Comparison of ENCODE assay signal across 1 cellular context in genomic region chr2:27086090-27086721, GRCh38.
TF ChIP-seq lines count a peak whose summit lies in the region.

No MANE protein-coding gene starts in this region.

TF ChIP-seq in HepG2, 621 proteins besides CTCF, POLR2A, EP300 and RAD21 (continued from another document and continues in another):
- peak; percentile 84 for TF ChIP-seq ZNF142 (CRISPR knock-in tag; IDR thresholded peaks at IDR 0.05)
- peak; percentile 39; the same call in 1 of the 2 replicates for TF ChIP-seq ZNF766 (CRISPR knock-in tag; IDR thresholded peaks at IDR 0.05; ENCODE audit: borderline replicate concordance)
- peak; percentile 58; the same call in 1 of the 2 replicates for TF ChIP-seq EEA1 (CRISPR knock-in tag; IDR thresholded peaks at IDR 0.05; ENCODE audit: borderline replicate concordance)
- no peak for TF ChIP-seq SYNCRIP (IDR thresholded peaks at IDR 0.05; ENCODE audit: insufficient read depth, low read depth, low read length)
- TF ChIP-seq ZIK1 (CRISPR knock-in tag; IDR thresholded peaks at IDR 0.05; ENCODE audit: borderline replicate concordance, low read depth): peak; percentile 31; the same call in 1 of the 2 replicates
- no peak for TF ChIP-seq TRIM24 (CRISPR knock-in tag; IDR thresholded peaks at IDR 0.05)
- no peak; the same call in 1 of the 2 replicates for TF ChIP-seq ZBTB44 (CRISPR knock-in tag; IDR thresholded peaks at IDR 0.05)
- peak; percentile 78; the same call in 1 of the 2 replicates for TF ChIP-seq ZNF431 (CRISPR knock-in tag; IDR thresholded peaks at IDR 0.05; ENCODE audit: borderline replicate concordance, low read depth)
- 0 out of 2 replicates have a peak, but pooled peaks have one; percentile 22 for TF ChIP-seq ZSCAN31 (CRISPR knock-in tag; IDR thresholded peaks at IDR 0.05; ENCODE audit: low read depth)
- no peak; the same call in 1 of the 2 replicates for TF ChIP-seq ATF5 (CRISPR knock-in tag; IDR thresholded peaks at IDR 0.05; ENCODE audit: low read depth)
- TF ChIP-seq USF2 (IDR thresholded peaks at IDR 0.05; ENCODE audit: low read depth, low read length): peak; percentile 51
- no peak for TF ChIP-seq USF2 (CRISPR knock-in tag; IDR thresholded peaks at IDR 0.05; ENCODE audit: borderline replicate concordance)
- TF ChIP-seq SOX5 (CRISPR knock-in tag; IDR thresholded peaks at IDR 0.05; ENCODE audit: borderline replicate concordance): peak; percentile 47; the same call in 1 of the 2 replicates
- peak; percentile 98; the same call in 1 of the 3 replicates for TF ChIP-seq MXI1 (IDR thresholded peaks at IDR 0.05; ENCODE audit: borderline replicate concordance, low read depth, low read length)
- no peak for TF ChIP-seq GATA4 (IDR thresholded peaks at IDR 0.05; ENCODE audit: borderline replicate concordance, low read depth)
- peak; percentile 70; the same call in 1 of the 2 replicates for TF ChIP-seq FOXK1 (CRISPR knock-in tag; IDR thresholded peaks at IDR 0.05; ENCODE audit: borderline replicate concordance, low read depth)
- peak; percentile 35 for TF ChIP-seq FOSL2 (CRISPR knock-in tag; IDR thresholded peaks at IDR 0.05)
- TF ChIP-seq TFAP4 (IDR thresholded peaks at IDR 0.05; ENCODE audit: borderline replicate concordance, low read depth): no peak
- no peak for TF ChIP-seq NCOR1 (IDR thresholded peaks at IDR 0.05; ENCODE audit: borderline replicate concordance, low read length)
- 0 out of 2 replicates have a peak, but pooled peaks have one; percentile 24 for TF ChIP-seq GTF3A (CRISPR knock-in tag; conservative IDR thresholded peaks at IDR 0.05)
- TF ChIP-seq POLR2G (IDR thresholded peaks at IDR 0.05; ENCODE audit: low read depth, low read length): peak; percentile 77
- peak; percentile 61 for TF ChIP-seq POLR2AphosphoS5 (IDR thresholded peaks at IDR 0.05; ENCODE audit: low read depth, low read length)
- no peak for TF ChIP-seq CSRNP2 (CRISPR knock-in tag; conservative IDR thresholded peaks at IDR 0.05; ENCODE audit: low read depth)
- TF ChIP-seq THAP7 (CRISPR knock-in tag; IDR thresholded peaks at IDR 0.05): no peak
- TF ChIP-seq ZNF605 (CRISPR knock-in tag; IDR thresholded peaks at IDR 0.05): no peak
- no peak for TF ChIP-seq ZNF383 (CRISPR knock-in tag; IDR thresholded peaks at IDR 0.05; ENCODE audit: borderline replicate concordance)
- TF ChIP-seq RBM39 (IDR thresholded peaks at IDR 0.05; ENCODE audit: low read depth, low read length, poor library complexity, severe bottlenecking): peak; percentile 32
- no peak for TF ChIP-seq ARID2 (CRISPR knock-in tag; IDR thresholded peaks at IDR 0.05; ENCODE audit: borderline replicate concordance)
- no peak for TF ChIP-seq PITX1 (CRISPR knock-in tag; IDR thresholded peaks at IDR 0.05)
- no peak for TF ChIP-seq IKZF1 (IDR thresholded peaks at IDR 0.05)
- peak; percentile 20; the same call in 1 of the 2 replicates for TF ChIP-seq ZNF841 (CRISPR knock-in tag; IDR thresholded peaks at IDR 0.05; ENCODE audit: borderline replicate concordance)
- TF ChIP-seq MED8 (CRISPR knock-in tag; IDR thresholded peaks at IDR 0.05; ENCODE audit: insufficient replicate concordance): no peak
- no peak; the same call in 1 of the 2 replicates for TF ChIP-seq ZNF713 (CRISPR knock-in tag; IDR thresholded peaks at IDR 0.05)
- TF ChIP-seq KLF11 (CRISPR knock-in tag; IDR thresholded peaks at IDR 0.05): peak; percentile 43; the same call in 1 of the 2 replicates
- TF ChIP-seq NAIF1 (CRISPR knock-in tag; IDR thresholded peaks at IDR 0.05; ENCODE audit: borderline replicate concordance): no peak
- no peak for TF ChIP-seq TRIM22 (IDR thresholded peaks at IDR 0.05)
- TF ChIP-seq BRCA1 (CRISPR knock-in tag; IDR thresholded peaks at IDR 0.05): no peak
- TF ChIP-seq MATR3 (CRISPR knock-in tag; IDR thresholded peaks at IDR 0.05): no peak
- peak; percentile 42; the same call in 1 of the 2 replicates for TF ChIP-seq ZNF891 (CRISPR knock-in tag; IDR thresholded peaks at IDR 0.05)
- TF ChIP-seq ZNF253 (CRISPR knock-in tag; IDR thresholded peaks at IDR 0.05; ENCODE audit: borderline replicate concordance): peak; percentile 43; the same call in 1 of the 2 replicates
